In genomic region chr7:44775383-44776107, GRCh38 we compare ENCODE assay signal across 29 cellular contexts.
"Had no signal": no experiment of that assay in that cellular context is flagged by ENCODE, and none has a peak within 500 bp of the region (broad histone marks: within the 10 kb centered on the region; RNA-seq: fewer than 3 reads in every experiment).

No MANE protein-coding gene starts in this region.

- H3K4me1 ChIP-seq: adrenal gland, breast epithelium, SJSA1 had no signal

- H3K27ac ChIP-seq: adrenal gland, body of pancreas, breast epithelium, Peyer's patch, SJSA1 had no signal

- H3K36me3 Mint-ChIP-seq: activated naive CD4-positive, alpha-beta T cell treated with anti-CD3 and anti-CD28 coated beads, Interleukin-2, amount 50 U/mL, for 72 hours had no signal

- H3K4me3 Mint-ChIP-seq: activated CD4-positive, alpha-beta T cell treated with anti-CD3 and anti-CD28 coated beads, Interleukin-2, amount 10 ng/mL, durations not matched to agents 24 days and 14 days; activated CD8-positive, alpha-beta T cell treated with anti-CD3 and anti-CD28 coated beads for 36 hours; activated naive CD4-positive, alpha-beta T cell treated with anti-CD3 and anti-CD28 coated beads for 36 hours; activated T-cell treated with anti-CD3 and anti-CD28 coated beads, Interleukin-2, amount 50 U/mL, for 24 hours; T-helper 1 cell treated with Interleukin-12 subunit alpha and Interleukin-12 subunit beta and Interleukin-4 antibody, amounts not matched to agents 30 μg/mL and 1 μg/mL, for 36 hours had no signal

- DNase-seq: activated CD4-positive, alpha-beta T cell treated with anti-CD3 and anti-CD28 coated beads, Interleukin-2, amount 10 ng/mL, durations not matched to agents 24 days and 14 days; activated CD4-positive, alpha-beta T cell treated with anti-CD3 and anti-CD28 coated beads, Interleukin-2, amount 50 U/mL, for 4 hours; activated CD8-positive, alpha-beta T cell treated with anti-CD3 and anti-CD28 coated beads for 36 hours; activated gamma-delta T cell treated with Interleukin-2 at 50 U/mL for 16 hours; activated naive CD4-positive, alpha-beta T cell treated with anti-CD3 and anti-CD28 coated beads for 36 hours; activated T-cell treated with anti-CD3 and anti-CD28 coated beads, Interleukin-2, amount 50 U/mL, for 24 hours; adrenal gland; body of pancreas; Kasumi-1; MM.1S; MV-4-11; NCI-H1092; NCI-H1436 treated with DMSO at 0.1 percent for 48 hours; NCI-H1694 treated with DMSO at 0.1 percent for 48 hours; NCI-H2029; NCI-H510A; NCI-H526; NCI-H748 treated with DMSO at 0.1 percent for 48 hours; NK-92 treated with Interleukin-12 subunit alpha and Interleukin-12 subunit beta, amount 100 ng/mL, for 24 hours; PC-3; Peyer's patch; RPMI8226; SHP77 treated with DMSO at 0.1 percent for 48 hours; SK-N-SH had no signal

- ATAC-seq: activated CD8-positive, alpha-beta T cell treated with anti-CD3 and anti-CD28 coated beads for 36 hours; activated naive CD4-positive, alpha-beta T cell treated with anti-CD3 and anti-CD28 coated beads, Interleukin-2, amount 50 U/mL, for 72 hours; body of pancreas; PC-3 had no signal

- H3K9me3 ChIP-seq: adrenal gland, body of pancreas, breast epithelium, Peyer's patch, SJSA1, SK-N-SH had no signal

- H3K4me2 ChIP-seq: SK-N-SH had no signal

- H3K36me3 ChIP-seq: adrenal gland, breast epithelium, Peyer's patch, SJSA1 had no signal

- H3K27ac Mint-ChIP-seq: activated CD4-positive, alpha-beta T cell treated with anti-CD3 and anti-CD28 coated beads, Interleukin-2, amount 10 ng/mL, durations not matched to agents 24 days and 14 days; activated CD8-positive, alpha-beta T cell treated with anti-CD3 and anti-CD28 coated beads for 36 hours; activated naive CD4-positive, alpha-beta T cell treated with anti-CD3 and anti-CD28 coated beads for 36 hours; activated naive CD4-positive, alpha-beta T cell treated with anti-CD3 and anti-CD28 coated beads, Interleukin-2, amount 50 U/mL, for 72 hours; activated T-cell treated with anti-CD3 and anti-CD28 coated beads, Interleukin-2, amount 50 U/mL, for 24 hours; T-helper 1 cell treated with Interleukin-12 subunit alpha and Interleukin-12 subunit beta and Interleukin-4 antibody, amounts not matched to agents 30 μg/mL and 1 μg/mL, for 36 hours had no signal

- H3K27me3 Mint-ChIP-seq: activated CD8-positive, alpha-beta T cell treated with anti-CD3 and anti-CD28 coated beads for 36 hours; activated T-cell treated with anti-CD3 and anti-CD28 coated beads, Interleukin-2, amount 50 U/mL, for 24 hours had no signal

- H3K4me3 ChIP-seq: adrenal gland, body of pancreas, breast epithelium, Peyer's patch, SJSA1 had no signal

- H3K27me3 ChIP-seq: adrenal gland, body of pancreas, breast epithelium, Peyer's patch, SJSA1 had no signal

- FAIRE-seq: astrocyte had no signal

- H3K9me3 Mint-ChIP-seq: activated CD4-positive, alpha-beta T cell treated with anti-CD3 and anti-CD28 coated beads, Interleukin-2, amount 10 ng/mL, durations not matched to agents 24 days and 14 days; activated CD8-positive, alpha-beta T cell treated with anti-CD3 and anti-CD28 coated beads for 36 hours; activated naive CD4-positive, alpha-beta T cell treated with anti-CD3 and anti-CD28 coated beads for 36 hours; activated naive CD4-positive, alpha-beta T cell treated with anti-CD3 and anti-CD28 coated beads, Interleukin-2, amount 50 U/mL, for 72 hours; activated T-cell treated with anti-CD3 and anti-CD28 coated beads, Interleukin-2, amount 50 U/mL, for 24 hours; T-helper 1 cell treated with Interleukin-12 subunit alpha and Interleukin-12 subunit beta and Interleukin-4 antibody, amounts not matched to agents 30 μg/mL and 1 μg/mL, for 36 hours had no signal

- H3K9me2 ChIP-seq: SK-N-SH had no signal
